22 cellular contexts compared by ENCODE assay signal in the genomic region with DNA sequence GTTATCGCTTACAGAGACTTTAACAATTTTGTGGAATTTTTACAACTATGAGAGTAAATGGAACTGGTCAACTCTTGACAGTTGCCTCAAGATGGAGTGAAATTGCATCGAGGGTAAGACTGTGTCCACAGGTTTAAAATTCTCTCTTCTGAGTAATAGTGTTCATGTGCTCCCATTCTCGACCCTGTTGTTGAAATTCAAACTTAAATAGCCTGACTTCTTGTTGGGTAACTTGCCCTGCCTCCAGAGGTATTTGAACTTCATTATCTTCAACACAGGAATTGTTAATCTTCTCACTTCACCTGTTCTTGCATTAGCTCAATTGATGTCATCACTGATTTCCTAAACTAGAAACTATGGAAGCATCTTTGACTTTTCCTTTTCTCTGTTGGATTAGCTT.
A peak's percentile ranks its signal among the peaks of the same experiment; 100 is the strongest.
DNase-seq lines count a peak whose midpoint lies in the region; ATAC-seq and TF ChIP-seq lines count a peak whose summit lies in the region.
"Had no signal": no experiment of that assay in that cellular context is flagged by ENCODE, and none has a peak within 500 bp of the region (broad histone marks: within the 10 kb centered on the region; RNA-seq: fewer than 3 reads in every experiment).

No MANE protein-coding gene starts in this region.

- H3K27ac ChIP-seq in SK-N-SH (ENCODE audit: low read depth in 2 of 2, low read length in 1 of 2) (no peak overlapping the region), PC-3 (ENCODE audit: low read length) (no peak overlapping the region), iPS-18a (ENCODE audit: low read length) (no peak overlapping the region)
- H3K27ac ChIP-seq: 22Rv1, left lung, skin epidermis, stomach had no signal

- no peaks in the 10 kb centered on the region for H3F3A ChIP-seq in SK-N-SH (replicated peaks; ENCODE audit: insufficient read depth)
- H3F3A ChIP-seq in PC-3 (ENCODE audit: low read length, unreplicated experiment) = no peaks in the 10 kb centered on the region

- H3K4me2 ChIP-seq in SK-N-SH (0 out of 2 replicates have a peak overlapping the region, but pooled peaks have one; percentile 33), PC-3 (ENCODE audit: low read length) (peak overlapping the region; percentile 44), skeletal muscle satellite cell (ENCODE audit: low read length) (peak overlapping the region; percentile 10)

- WGBS in SK-N-SH (ENCODE audit: low lambda C conversion rate) = 74% methylated on average over 3 of the region's 3 CpGs

- H3K9me3 ChIP-seq in SK-N-SH (no peaks in the 10 kb centered on the region), PC-3 (ENCODE audit: low read length) (no peaks in the 10 kb centered on the region), iPS-18a (ENCODE audit: control insufficient read depth, low read depth, low read length) (no peaks in the 10 kb centered on the region), skeletal muscle satellite cell (replicated peaks; ENCODE audit: low read length) (no peaks in the 10 kb centered on the region)
- H3K9me3 ChIP-seq: left lung, stomach had no signal

- H3K4me3 ChIP-seq in SK-N-SH (ENCODE audit: low read depth in 2 of 2, low read length in 1 of 2) (no peak overlapping the region), PC-3 (ENCODE audit: low read length) (no peak overlapping the region), iPS-18a (ENCODE audit: low read length) (peak overlapping the region; percentile 13), skeletal muscle satellite cell (ENCODE audit: low read length) (no peak overlapping the region)
- H3K4me3 ChIP-seq: skin epidermis had no signal

- no peak for DNase-seq in SK-N-SH
- DNase-seq in PC-3 = no peak
- DNase-seq: activated CD4-positive, alpha-beta T cell treated with anti-CD3 and anti-CD28 coated beads, Interleukin-2, amount 10 ng/mL, durations not matched to agents 7 days and 5 days; activated CD8-positive, alpha-beta memory T cell treated with anti-CD3 and anti-CD28 coated beads, Interleukin-2, amount 50 U/mL, for 4 hours; activated effector memory CD4-positive, alpha-beta T cell treated with Interleukin-2 at 50 U/mL for 16 hours; activated naive CD8-positive, alpha-beta T cell treated with anti-CD3 and anti-CD28 coated beads, Interleukin-2, amount 50 U/mL, for 24 hours; Calu3; H7; left lung; NCI-H1105; NCI-H510A; stimulated activated CD4-positive, alpha-beta T cell treated with anti-CD3 and anti-CD28 coated beads, Interleukin-4, amount 100 ng/mL, for 24 hours; stomach; T-cell had no signal

- H3K4me1 ChIP-seq in SK-N-SH (ENCODE audit: control insufficient read depth in 1 of 2, insufficient read depth in 2 of 2, low read depth in 1 of 2, low read length in 1 of 2) (peaks cover 4 to 17% of the 10 kb centered on the region in 2 experiments; a peak in 3 of 4 replicates), PC-3 (ENCODE audit: insufficient read depth, low read length) (peaks cover 18% of the 10 kb centered on the region; the same call in 1 of the 2 replicates), iPS-18a (ENCODE audit: control insufficient read depth, low read depth, low read length) (peaks cover 13% of the 10 kb centered on the region), skeletal muscle satellite cell (ENCODE audit: control insufficient read depth, insufficient read depth, low read length) (peaks cover 20% of the 10 kb centered on the region)

- TF ChIP-seq CTCF in SK-N-SH (IDR thresholded peaks at IDR 0.05) (no peak), PC-3 (conservative IDR thresholded peaks at IDR 0.05; ENCODE audit: low read depth, low read length) (no peak)

- no TSS peak for BruUV-seq in PC-3 (replicated peaks; lab: Mats Ljungman, UMichigan)

- POLR2A ChIA-PET in SK-N-SH (lab: Yijun Ruan, JAX) (no interaction called here), PC-3 (lab: Charles Lee; ENCODE audit: unreplicated experiment) (no interaction called here)

- H3K9me2 ChIP-seq in SK-N-SH = no peaks in the 10 kb centered on the region
- no peaks in the 10 kb centered on the region for H3K9me2 ChIP-seq in PC-3 (replicated peaks; ENCODE audit: low read length)

- intact Hi-C loops in PC-3 (cut with micrococcal nuclease) = no loop called here

- ATAC-seq in SK-N-SH treated with all-trans-retinoic acid at 6 μM for 48 hours (no peak), PC-3 (no peak), HG02970 (IDR thresholded peaks at IDR 0.05; ENCODE audit: low FRiP score, unreplicated experiment) (no peak), GM18858 (IDR thresholded peaks at IDR 0.05; ENCODE audit: unreplicated experiment) (no peak), GM18909 (IDR thresholded peaks at IDR 0.05; ENCODE audit: poor library complexity, unreplicated experiment) (no peak)
- ATAC-seq: activated naive CD8-positive, alpha-beta T cell treated with anti-CD3 and anti-CD28 coated beads, Interleukin-2, amount 50 U/mL, for 24 hours; left lung; T-cell had no signal

- H3K36me3 ChIP-seq in SK-N-SH (replicated peaks in 1 of 2; ENCODE audit: control insufficient read depth in 1 of 2, insufficient read depth in 2 of 2, low read length in 1 of 2) (no peaks in the 10 kb centered on the region), PC-3 (ENCODE audit: low read depth, low read length) (no peaks in the 10 kb centered on the region), iPS-18a (ENCODE audit: control insufficient read depth, low read depth, low read length) (no peaks in the 10 kb centered on the region), skeletal muscle satellite cell (ENCODE audit: insufficient read depth, low read length) (no peaks in the 10 kb centered on the region)

- TF ChIP-seq RAD21 in SK-N-SH (IDR thresholded peaks at IDR 0.05; ENCODE audit: low read length) = no peak

- H2AFZ ChIP-seq in SK-N-SH (ENCODE audit: low read depth) (no peak overlapping the region), PC-3 (ENCODE audit: low read length) (no peak overlapping the region)

- H4K20me1 ChIP-seq in SK-N-SH (ENCODE audit: insufficient read depth) = no peaks in the 10 kb centered on the region; the same call in 1 of the 2 replicates
- peaks cover 5% of the 10 kb centered on the region; the same call in 1 of the 2 replicates for H4K20me1 ChIP-seq in PC-3 (ENCODE audit: low read length)

- TF ChIP-seq EP300 in SK-N-SH (IDR thresholded peaks at IDR 0.05; ENCODE audit: borderline replicate concordance in 1 of 2, low read depth in 1 of 2, low read length in 1 of 2) = no peak

- H3K27me3 ChIP-seq in SK-N-SH (ENCODE audit: insufficient read depth) = no peaks in the 10 kb centered on the region
- no peaks in the 10 kb centered on the region for H3K27me3 ChIP-seq in PC-3 (ENCODE audit: low read length)
- no peaks in the 10 kb centered on the region for H3K27me3 ChIP-seq in iPS-18a (ENCODE audit: control insufficient read depth, insufficient read depth, low read length)
- H3K27me3 ChIP-seq in skeletal muscle satellite cell (ENCODE audit: control insufficient read depth, insufficient read depth, low read length) = no peaks in the 10 kb centered on the region
- H3K27me3 ChIP-seq: left lung, stomach had no signal

- H3K79me2 ChIP-seq in SK-N-SH (ENCODE audit: insufficient read depth) (peaks cover 23% of the 10 kb centered on the region; the same call in 1 of the 2 replicates), PC-3 (ENCODE audit: low read length) (peaks cover 12% of the 10 kb centered on the region)

- H3K9ac ChIP-seq in SK-N-SH (no peak overlapping the region), PC-3 (ENCODE audit: low read length) (no peak overlapping the region), iPS-18a (ENCODE audit: low read length) (no peak overlapping the region), skeletal muscle satellite cell (ENCODE audit: low read depth, low read length) (no peak overlapping the region)

- CTCF ChIA-PET in SK-N-SH (lab: Yijun Ruan, JAX) = interaction anchor here (0.9 kb wide), 1 partner anchor 640 kb away, joined by 3 read pairs; no protein-coding TSS in a partner anchor
- CTCF ChIA-PET in PC-3 (lab: Charles Lee) = no interaction called here

TF ChIP-seq in SK-N-SH, 30 proteins besides CTCF, POLR2A, EP300 and RAD21 (continues in another document):
- TF ChIP-seq GABPA (IDR thresholded peaks at IDR 0.05; ENCODE audit: low read depth) = no peak
- TF ChIP-seq SIN3A (IDR thresholded peaks at IDR 0.05; ENCODE audit: borderline replicate concordance, low read depth, low read length) = no peak
- TF ChIP-seq SMC3 (IDR thresholded peaks at IDR 0.05; ENCODE audit: low read depth, low read length) = no peak
- TF ChIP-seq FOXJ3 (CRISPR knock-in tag; IDR thresholded peaks at IDR 0.05) = no peak
- TF ChIP-seq NFIC (IDR thresholded peaks at IDR 0.05; ENCODE audit: borderline replicate concordance) = no peak
- TF ChIP-seq NRF1 (IDR thresholded peaks at IDR 0.05; ENCODE audit: low read depth, low read length) = no peak
- no peak for TF ChIP-seq TAF1 (IDR thresholded peaks at IDR 0.05; ENCODE audit: borderline replicate concordance, low read depth, low read length)
- no peak for TF ChIP-seq POLR2AphosphoS5 (IDR thresholded peaks at IDR 0.05; ENCODE audit: low read depth, low read length)
- no peak for TF ChIP-seq TEAD4 (IDR thresholded peaks at IDR 0.05; ENCODE audit: borderline replicate concordance, insufficient read depth)
- TF ChIP-seq FOSL2 (IDR thresholded peaks at IDR 0.05; ENCODE audit: borderline replicate concordance, low read depth) = no peak

TF ChIP-seq in SK-N-SH treated with all-trans-retinoic acid at 6 μM for 48 hours, 23 proteins besides CTCF, POLR2A, EP300 and RAD21:
- TF ChIP-seq SNAI2 (CRISPR knock-in tag; IDR thresholded peaks at IDR 0.05) = no peak
- no peak for TF ChIP-seq ISL1 (CRISPR knock-in tag; IDR thresholded peaks at IDR 0.05)
- TF ChIP-seq, protein P1, sequence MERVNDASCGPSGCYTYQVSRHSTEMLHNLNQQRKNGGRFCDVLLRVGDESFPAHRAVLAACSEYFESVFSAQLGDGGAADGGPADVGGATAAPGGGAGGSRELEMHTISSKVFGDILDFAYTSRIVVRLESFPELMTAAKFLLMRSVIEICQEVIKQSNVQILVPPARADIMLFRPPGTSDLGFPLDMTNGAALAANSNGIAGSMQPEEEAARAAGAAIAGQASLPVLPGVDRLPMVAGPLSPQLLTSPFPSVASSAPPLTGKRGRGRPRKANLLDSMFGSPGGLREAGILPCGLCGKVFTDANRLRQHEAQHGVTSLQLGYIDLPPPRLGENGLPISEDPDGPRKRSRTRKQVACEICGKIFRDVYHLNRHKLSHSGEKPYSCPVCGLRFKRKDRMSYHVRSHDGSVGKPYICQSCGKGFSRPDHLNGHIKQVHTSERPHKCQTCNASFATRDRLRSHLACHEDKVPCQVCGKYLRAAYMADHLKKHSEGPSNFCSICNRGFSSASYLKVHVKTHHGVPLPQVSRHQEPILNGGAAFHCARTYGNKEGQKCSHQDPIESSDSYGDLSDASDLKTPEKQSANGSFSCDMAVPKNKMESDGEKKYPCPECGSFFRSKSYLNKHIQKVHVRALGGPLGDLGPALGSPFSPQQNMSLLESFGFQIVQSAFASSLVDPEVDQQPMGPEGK (CRISPR knock-in tag; IDR thresholded peaks at IDR 0.05; ENCODE audit: borderline replicate concordance) = no peak
